24 cellular contexts compared by ENCODE assay signal in the genomic region with DNA sequence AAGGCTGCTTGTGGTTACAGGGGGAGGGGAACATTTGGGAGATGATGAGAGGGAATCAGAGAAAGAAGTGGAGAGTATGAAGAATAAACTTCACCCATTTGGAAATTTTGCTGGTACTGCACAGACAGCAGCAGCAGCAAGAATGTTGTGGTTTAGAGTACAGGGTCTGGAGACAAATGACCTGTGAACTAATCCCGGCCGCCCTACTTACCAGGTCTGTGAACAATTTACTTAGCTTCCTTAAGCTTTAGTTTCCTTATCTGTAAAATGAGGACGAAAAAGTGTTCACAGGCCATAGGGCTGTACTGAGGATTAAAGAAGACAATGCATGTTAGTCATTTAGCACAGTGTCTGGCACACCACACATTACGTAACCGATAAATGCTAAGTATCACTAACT.
"Had no signal": no experiment of that assay in that cellular context is flagged by ENCODE, and none has a peak within 500 bp of the region (broad histone marks: within the 10 kb centered on the region; RNA-seq: fewer than 3 reads in every experiment).

No MANE protein-coding gene starts in this region.

- H3K27me3 ChIP-seq: esophagus muscularis mucosa, foreskin keratinocyte, right lobe of liver, upper lobe of right lung had no signal

- H3K4me3 ChIP-seq: esophagus muscularis mucosa, right lobe of liver, upper lobe of right lung had no signal

- H3K36me3 ChIP-seq: esophagus muscularis mucosa, right lobe of liver, upper lobe of right lung had no signal

- H3K4me3 Mint-ChIP-seq: activated CD4-positive, alpha-beta memory T cell treated with anti-CD3 and anti-CD28 coated beads for 36 hours; activated naive CD4-positive, alpha-beta T cell treated with anti-CD3 and anti-CD28 coated beads, Interleukin-2, amount 10 ng/mL, durations not matched to agents 7 days and 5 days; activated naive CD8-positive, alpha-beta T cell treated with anti-CD3 and anti-CD28 coated beads, Interleukin-2, amount 10 ng/mL, durations not matched to agents 7 days and 5 days; naive thymus-derived CD8-positive, alpha-beta T cell; stimulated activated memory B cell treated with anti-CD40 and anti-IgM and Interleukin-4, amounts not matched to agents 10 μg/mL and 1 μg/mL and 100 μg/mL, for 72 hours; stimulated activated naive CD8-positive, alpha-beta T cell treated with anti-CD3 and anti-CD28 coated beads, Interleukin-15, amount 100 ng/mL, for 72 hours; T-helper 1 cell treated with Interleukin-12 subunit alpha and Interleukin-12 subunit beta and Interleukin-4 antibody, amounts not matched to agents 30 μg/mL and 1 μg/mL, for 36 hours had no signal

- H3K4me1 ChIP-seq: esophagus muscularis mucosa, foreskin keratinocyte, right lobe of liver, upper lobe of right lung had no signal

- ATAC-seq: activated CD4-positive, CD25-positive, alpha-beta regulatory T cell treated with anti-CD3 and anti-CD28 coated beads, Interleukin-2, amount 50 U/mL, for 24 hours; foreskin keratinocyte; naive thymus-derived CD8-positive, alpha-beta T cell; right lobe of liver; stimulated activated memory B cell treated with anti-CD40 and anti-IgM and Interleukin-4, amounts not matched to agents 10 μg/mL and 1 μg/mL and 100 μg/mL, for 72 hours; stimulated activated naive CD8-positive, alpha-beta T cell treated with anti-CD3 and anti-CD28 coated beads, Interleukin-15, amount 100 ng/mL, for 72 hours; upper lobe of right lung had no signal

- H3K9me3 ChIP-seq: esophagus muscularis mucosa, right lobe of liver, upper lobe of right lung had no signal

- H3K27ac ChIP-seq: esophagus muscularis mucosa, foreskin keratinocyte, right lobe of liver, upper lobe of right lung, VCaP had no signal

- H3K4me1 Mint-ChIP-seq: activated naive CD4-positive, alpha-beta T cell treated with anti-CD3 and anti-CD28 coated beads, Interleukin-2, amount 10 ng/mL, durations not matched to agents 7 days and 5 days; activated naive CD8-positive, alpha-beta T cell treated with anti-CD3 and anti-CD28 coated beads, Interleukin-2, amount 10 ng/mL, durations not matched to agents 7 days and 5 days; naive thymus-derived CD8-positive, alpha-beta T cell; stimulated activated memory B cell treated with anti-CD40 and anti-IgM and Interleukin-4, amounts not matched to agents 10 μg/mL and 1 μg/mL and 100 μg/mL, for 72 hours; stimulated activated naive CD8-positive, alpha-beta T cell treated with anti-CD3 and anti-CD28 coated beads, Interleukin-15, amount 100 ng/mL, for 72 hours had no signal

- H3K36me3 Mint-ChIP-seq: activated CD4-positive, alpha-beta memory T cell treated with anti-CD3 and anti-CD28 coated beads for 36 hours; activated naive CD4-positive, alpha-beta T cell treated with anti-CD3 and anti-CD28 coated beads, Interleukin-2, amount 10 ng/mL, durations not matched to agents 7 days and 5 days; activated naive CD8-positive, alpha-beta T cell treated with anti-CD3 and anti-CD28 coated beads, Interleukin-2, amount 10 ng/mL, durations not matched to agents 7 days and 5 days; naive thymus-derived CD8-positive, alpha-beta T cell; stimulated activated memory B cell treated with anti-CD40 and anti-IgM and Interleukin-4, amounts not matched to agents 10 μg/mL and 1 μg/mL and 100 μg/mL, for 72 hours had no signal

- H3K27me3 Mint-ChIP-seq: activated CD4-positive, alpha-beta memory T cell treated with anti-CD3 and anti-CD28 coated beads for 36 hours; activated naive CD4-positive, alpha-beta T cell treated with anti-CD3 and anti-CD28 coated beads, Interleukin-2, amount 10 ng/mL, durations not matched to agents 7 days and 5 days; activated naive CD8-positive, alpha-beta T cell treated with anti-CD3 and anti-CD28 coated beads, Interleukin-2, amount 10 ng/mL, durations not matched to agents 7 days and 5 days; naive thymus-derived CD8-positive, alpha-beta T cell; stimulated activated memory B cell treated with anti-CD40 and anti-IgM and Interleukin-4, amounts not matched to agents 10 μg/mL and 1 μg/mL and 100 μg/mL, for 72 hours; stimulated activated naive CD8-positive, alpha-beta T cell treated with anti-CD3 and anti-CD28 coated beads, Interleukin-15, amount 100 ng/mL, for 72 hours had no signal

- H3K27ac Mint-ChIP-seq: activated CD4-positive, alpha-beta memory T cell treated with anti-CD3 and anti-CD28 coated beads for 36 hours; activated naive CD4-positive, alpha-beta T cell treated with anti-CD3 and anti-CD28 coated beads, Interleukin-2, amount 10 ng/mL, durations not matched to agents 7 days and 5 days; activated naive CD8-positive, alpha-beta T cell treated with anti-CD3 and anti-CD28 coated beads, Interleukin-2, amount 10 ng/mL, durations not matched to agents 7 days and 5 days; naive thymus-derived CD8-positive, alpha-beta T cell; stimulated activated memory B cell treated with anti-CD40 and anti-IgM and Interleukin-4, amounts not matched to agents 10 μg/mL and 1 μg/mL and 100 μg/mL, for 72 hours; stimulated activated naive CD8-positive, alpha-beta T cell treated with anti-CD3 and anti-CD28 coated beads, Interleukin-15, amount 100 ng/mL, for 72 hours; T-helper 1 cell treated with Interleukin-12 subunit alpha and Interleukin-12 subunit beta and Interleukin-4 antibody, amounts not matched to agents 30 μg/mL and 1 μg/mL, for 36 hours had no signal

- DNase-seq: activated CD4-positive, alpha-beta memory T cell treated with anti-CD3 and anti-CD28 coated beads for 36 hours; activated CD4-positive, alpha-beta T cell treated with anti-CD3 and anti-CD28 coated beads for 48 hours; activated CD8-positive, alpha-beta memory T cell treated with anti-CD3 and anti-CD28 coated beads, Interleukin-2, amount 50 U/mL, for 4 hours; activated gamma-delta T cell; activated naive CD4-positive, alpha-beta T cell treated with anti-CD3 and anti-CD28 coated beads, Interleukin-2, amount 10 ng/mL, durations not matched to agents 7 days and 5 days; activated naive CD8-positive, alpha-beta T cell treated with anti-CD3 and anti-CD28 coated beads, Interleukin-2, amount 10 ng/mL, durations not matched to agents 7 days and 5 days; activated T-cell treated with anti-CD3 and anti-CD28 coated beads, Interleukin-2, amount 50 U/mL, for 1 hour; dermis blood vessel endothelial cell; effector CD4-positive, alpha-beta T cell; foreskin keratinocyte; naive thymus-derived CD8-positive, alpha-beta T cell; right lobe of liver; stimulated activated CD4-positive, alpha-beta T cell treated with anti-CD3 and anti-CD28 coated beads, Interleukin-12 subunit alpha, Interleukin-12 subunit beta, amount 100 ng/mL, for 4 hours; stimulated activated CD4-positive, alpha-beta T cell treated with anti-CD3 and anti-CD28 coated beads, Interleukin-4, amount 100 ng/mL, for 24 hours; stimulated activated naive CD8-positive, alpha-beta T cell treated with anti-CD3 and anti-CD28 coated beads, Interleukin-15, amount 100 ng/mL, for 72 hours; substantia nigra; SW 1271; T-helper 9 cell; upper lobe of right lung had no signal
